In genomic region chr10:132381726-132382125, GRCh38 we compare ENCODE assay signal across 16 cellular contexts.
"Had no signal": no experiment of that assay in that cellular context is flagged by ENCODE, and none has a peak within 500 bp of the region (broad histone marks: within the 10 kb centered on the region; RNA-seq: fewer than 3 reads in every experiment).

No MANE protein-coding gene starts in this region.

- H3K9me3 ChIP-seq: ovary, right lobe of liver, upper lobe of left lung had no signal

- H3K27ac ChIP-seq: ovary, right lobe of liver, stomach, upper lobe of left lung had no signal

- H3K27ac Mint-ChIP-seq: activated B cell treated with CpG ODN at 0.5 μM for 24 hours; activated CD4-positive, alpha-beta memory T cell treated with anti-CD3 and anti-CD28 coated beads, Interleukin-2, amount 10 ng/mL, durations not matched to agents 7 days and 5 days; activated naive CD8-positive, alpha-beta T cell treated with anti-CD3 and anti-CD28 coated beads for 36 hours; activated T-helper 1 cell treated with anti-CD3 and anti-CD28 coated beads, Interleukin-12 subunit alpha, Interleukin-12 subunit beta, Interleukin-2, Interleukin-4 antibody, amounts not matched to agents 30 ng/mL and 10 ng/mL and 1 ng/mL, durations not matched to agents 14 hours and 24 hours and 36 hours; memory B cell had no signal

- H3K4me1 Mint-ChIP-seq: activated B cell treated with CpG ODN at 0.5 μM for 24 hours had no signal

- H3K36me3 ChIP-seq: ovary, right lobe of liver, upper lobe of left lung had no signal

- H3K27me3 ChIP-seq: ovary, right lobe of liver, stomach, upper lobe of left lung had no signal

- H3K9me3 Mint-ChIP-seq: activated B cell treated with CpG ODN at 0.5 μM for 24 hours; activated CD4-positive, alpha-beta memory T cell treated with anti-CD3 and anti-CD28 coated beads, Interleukin-2, amount 10 ng/mL, durations not matched to agents 7 days and 5 days; activated naive CD8-positive, alpha-beta T cell treated with anti-CD3 and anti-CD28 coated beads for 36 hours; activated T-helper 1 cell treated with anti-CD3 and anti-CD28 coated beads, Interleukin-12 subunit alpha, Interleukin-12 subunit beta, Interleukin-2, Interleukin-4 antibody, amounts not matched to agents 30 ng/mL and 10 ng/mL and 1 ng/mL, durations not matched to agents 14 hours and 24 hours and 36 hours; memory B cell; naive B cell had no signal

- H3K27me3 Mint-ChIP-seq: activated CD4-positive, alpha-beta memory T cell treated with anti-CD3 and anti-CD28 coated beads, Interleukin-2, amount 10 ng/mL, durations not matched to agents 7 days and 5 days; activated naive CD8-positive, alpha-beta T cell treated with anti-CD3 and anti-CD28 coated beads for 36 hours had no signal

- H3K4me1 ChIP-seq: right lobe of liver, stomach had no signal

- H3K4me3 ChIP-seq: ovary, right lobe of liver, stomach, upper lobe of left lung had no signal

- DNase-seq: activated B cell treated with CpG ODN at 0.5 μM for 24 hours; activated CD4-positive, alpha-beta memory T cell treated with anti-CD3 and anti-CD28 coated beads, Interleukin-2, amount 10 ng/mL, durations not matched to agents 7 days and 5 days; activated CD4-positive, alpha-beta T cell treated with anti-CD3 and anti-CD28 coated beads for 48 hours; activated naive CD4-positive, alpha-beta T cell; activated naive CD8-positive, alpha-beta T cell treated with anti-CD3 and anti-CD28 coated beads for 36 hours; amygdala; naive B cell; ovary; small intestine; stimulated activated CD4-positive, alpha-beta T cell treated with anti-CD3 and anti-CD28 coated beads, Interleukin-15, amount 100 ng/mL, for 24 hours; stimulated activated CD4-positive, alpha-beta T cell treated with anti-CD3 and anti-CD28 coated beads, Interleukin-4, amount 100 ng/mL, for 1 hour; stomach had no signal

- H3K4me3 Mint-ChIP-seq: activated B cell treated with CpG ODN at 0.5 μM for 24 hours; activated CD4-positive, alpha-beta memory T cell treated with anti-CD3 and anti-CD28 coated beads, Interleukin-2, amount 10 ng/mL, durations not matched to agents 7 days and 5 days; activated naive CD8-positive, alpha-beta T cell treated with anti-CD3 and anti-CD28 coated beads for 36 hours; activated T-helper 1 cell treated with anti-CD3 and anti-CD28 coated beads, Interleukin-12 subunit alpha, Interleukin-12 subunit beta, Interleukin-2, Interleukin-4 antibody, amounts not matched to agents 30 ng/mL and 10 ng/mL and 1 ng/mL, durations not matched to agents 14 hours and 24 hours and 36 hours; memory B cell had no signal

- ATAC-seq: right lobe of liver had no signal

- H3K36me3 Mint-ChIP-seq: activated naive CD8-positive, alpha-beta T cell treated with anti-CD3 and anti-CD28 coated beads for 36 hours; memory B cell had no signal
